ENCODE assay signal across 20 cellular contexts in the genomic region with DNA sequence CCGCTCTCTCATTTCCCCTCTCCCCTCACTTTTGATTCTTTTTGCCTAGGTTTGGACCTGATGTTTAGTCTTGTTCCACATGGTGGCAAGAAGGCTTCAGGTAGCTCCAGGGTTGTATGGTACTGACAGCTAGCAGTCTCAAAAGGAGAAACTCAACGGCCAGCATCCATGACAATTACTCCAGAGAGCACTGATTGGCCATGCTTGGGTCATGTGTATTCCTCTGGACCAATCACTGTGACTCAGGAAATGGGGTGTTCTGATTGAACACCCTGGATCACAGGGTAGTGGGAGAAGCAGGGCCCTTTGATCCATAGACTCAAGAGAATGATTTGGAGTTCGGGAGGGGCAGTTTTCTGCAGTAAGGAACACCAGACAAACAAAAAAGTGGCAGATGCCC. TPM values are rescaled to one million over a fixed set of nuclear protein-coding genes. Genes with fewer than 3 reads are reported as not detected.
A peak's percentile ranks its signal among the peaks of the same experiment; 100 is the strongest.
DNase-seq lines count a peak whose midpoint lies in the region; ATAC-seq and TF ChIP-seq lines count a peak whose summit lies in the region.
"Had no signal": no experiment of that assay in that cellular context is flagged by ENCODE, and none has a peak within 500 bp of the region (broad histone marks: within the 10 kb centered on the region; RNA-seq: fewer than 3 reads in every experiment).

No MANE protein-coding gene starts in this region.

- no peak overlapping the region for H4K12ac ChIP-seq in trophoblast cell (ENCODE audit: low read depth, low read length)

- no peaks in the 10 kb centered on the region for H3K9me3 ChIP-seq in trophoblast cell (ENCODE audit: insufficient read depth, low read depth, low read length)
- H3K9me3 ChIP-seq in lower lobe of right lung, result no peaks in the 10 kb centered on the region
- H3K9me3 ChIP-seq: BLaER1, Caco-2 had no signal

- no peak overlapping the region for H2BK12ac ChIP-seq in trophoblast cell (ENCODE audit: low read length)

- no peaks in the 10 kb centered on the region for H3K79me1 ChIP-seq in trophoblast cell (ENCODE audit: low read length)

- CTCF ChIA-PET in WTC11 (lab: Charles Lee), result no interaction called here

- ATAC-seq in WTC11 (peak; percentile 41), HG03378 (IDR thresholded peaks at IDR 0.05; ENCODE audit: unreplicated experiment) (no peak), lower lobe of right lung (no peak)
- ATAC-seq: CD8-positive, alpha-beta T cell; GM12878; GM23338; HCT116 had no signal

- H3K18ac ChIP-seq in trophoblast cell (ENCODE audit: low read length), result no peak overlapping the region

- H3K36me3 Mint-ChIP-seq in WTC11, result no peaks in the 10 kb centered on the region
- H3K36me3 Mint-ChIP-seq: CD8-positive, alpha-beta T cell had no signal

- H3K36me3 ChIP-seq in trophoblast cell (ENCODE audit: control insufficient read depth in 1 of 2, insufficient read depth in 2 of 2, low read length in 2 of 2) (no peaks in the 10 kb centered on the region), lower lobe of right lung (no peaks in the 10 kb centered on the region)
- H3K36me3 ChIP-seq: BLaER1 had no signal

- H4K91ac ChIP-seq in trophoblast cell (ENCODE audit: low read depth, low read length), result no peak overlapping the region

- H4K8ac ChIP-seq in trophoblast cell (ENCODE audit: low read depth, low read length), result no peak overlapping the region

- no peak for TF ChIP-seq RAD21 in Ishikawa (IDR thresholded peaks at IDR 0.05; ENCODE audit: low read depth)

- H3K9me3 Mint-ChIP-seq in WTC11, result peaks cover 3% of the 10 kb centered on the region; the same call in 1 of the 2 replicates
- H3K9me3 Mint-ChIP-seq: CD8-positive, alpha-beta T cell; GM23338; H9 had no signal

- DNase-seq in WTC11 (ENCODE audit: low spot score) (no peak), trophoblast cell (no peak), lower lobe of right lung (no peak)
- DNase-seq in activated CD4-positive, alpha-beta T cell treated with anti-CD3 and anti-CD28 coated beads for 4 hours, result no peak
- DNase-seq: Caco-2; CD4-positive, CD25-positive, alpha-beta regulatory T cell; CD8-positive, alpha-beta T cell; DMS153; DND-41; EL; GDM1; H9 had no signal

- TF ChIP-seq CTCF in WTC11 (IDR thresholded peaks at IDR 0.05) (no peak), lower lobe of right lung (IDR thresholded peaks at IDR 0.05) (no peak)

- H3K27me3 ChIP-seq in trophoblast cell (ENCODE audit: insufficient read depth, low read length), result no peaks in the 10 kb centered on the region
- H3K27me3 ChIP-seq in lower lobe of right lung (ENCODE audit: low read depth), result no peaks in the 10 kb centered on the region
- H3K27me3 ChIP-seq: BLaER1 had no signal

- no peak overlapping the region for H3K27ac ChIP-seq in trophoblast cell (ENCODE audit: low read depth, low read length)
- no peak overlapping the region for H3K27ac ChIP-seq in lower lobe of right lung
- H3K27ac ChIP-seq: BLaER1, C4-2B had no signal

- no peak overlapping the region for H3K4me2 ChIP-seq in trophoblast cell (ENCODE audit: low read length)
- H3K4me2 ChIP-seq: GM23338 had no signal

- H3K4me3 ChIP-seq in trophoblast cell (ENCODE audit: low read depth, low read length) (no peak overlapping the region), lower lobe of right lung (no peak overlapping the region)
- H3K4me3 ChIP-seq: BLaER1, GM12878, GM23338 had no signal

- H3K4me1 ChIP-seq in trophoblast cell (ENCODE audit: control insufficient read depth in 1 of 2, insufficient read depth in 2 of 2, low read length in 2 of 2) (peaks cover 2 to 4% of the 10 kb centered on the region in 2 experiments), lower lobe of right lung (peaks cover 8% of the 10 kb centered on the region)
- H3K4me1 ChIP-seq: Caco-2 had no signal

- H3K4me3 Mint-ChIP-seq in WTC11, result no peak overlapping the region
- H3K4me3 Mint-ChIP-seq: B cell; CD4-positive, CD25-positive, alpha-beta regulatory T cell; CD8-positive, alpha-beta T cell; GM23338; H9 had no signal

- no peak overlapping the region for H2AK5ac ChIP-seq in trophoblast cell (ENCODE audit: low read length)

- intact Hi-C loops in lower lobe of right lung (cut with DNase I), result no loop called here

- no peak for TF ChIP-seq EP300 in Ishikawa (IDR thresholded peaks at IDR 0.05; ENCODE audit: borderline replicate concordance)

- no CpG with 5 or more reads among the region's 3 CpGs for WGBS in trophoblast cell (ENCODE audit: extremely low coverage, insufficient coverage, insufficient read length)

- no peak overlapping the region for H3K9ac ChIP-seq in trophoblast cell (ENCODE audit: low read length)
- H3K9ac ChIP-seq: BLaER1 had no signal

- POLR2A ChIA-PET in WTC11 (lab: Charles Lee), result no interaction called here

- no peaks in the 10 kb centered on the region for H3K27me3 Mint-ChIP-seq in WTC11 (ENCODE audit: low read depth)

- H3K4ac ChIP-seq in trophoblast cell (ENCODE audit: low read depth, low read length), result no peak overlapping the region

- H3K27ac Mint-ChIP-seq in WTC11, result no peak overlapping the region
- H3K27ac Mint-ChIP-seq: B cell; CD8-positive, alpha-beta T cell; GM23338; H9 had no signal

- H3K23ac ChIP-seq in trophoblast cell (ENCODE audit: low read length), result no peak overlapping the region

- no peak overlapping the region for H3K14ac ChIP-seq in trophoblast cell (ENCODE audit: low read length)

- no peaks in the 10 kb centered on the region for H3K79me2 ChIP-seq in trophoblast cell (ENCODE audit: control insufficient read depth, insufficient read depth, low read length, poor library complexity)

- peaks cover 5% of the 10 kb centered on the region; the same call in 1 of the 2 replicates for H3K4me1 Mint-ChIP-seq in WTC11

- H2AFZ ChIP-seq in trophoblast cell (ENCODE audit: insufficient read depth, low read length, poor library complexity), result no peak overlapping the region
- H2AFZ ChIP-seq: GM23338 had no signal

- H2BK5ac ChIP-seq in trophoblast cell (ENCODE audit: low read depth, low read length, poor library complexity), result peak overlapping the region; percentile 21

- no peak overlapping the region for H2BK120ac ChIP-seq in trophoblast cell (ENCODE audit: insufficient read depth, low read length, poor library complexity)

TF ChIP-seq in Ishikawa, 13 proteins besides CTCF, POLR2A, EP300 and RAD21:
- peak; percentile 35; the same call in 1 of the 2 replicates for TF ChIP-seq USF1 (IDR thresholded peaks at IDR 0.05)
- no peak for TF ChIP-seq CREB1 (IDR thresholded peaks at IDR 0.05; ENCODE audit: low read depth)
- no peak for TF ChIP-seq ZBTB7A (IDR thresholded peaks at IDR 0.05; ENCODE audit: low read depth)

TF ChIP-seq in WTC11, 78 proteins besides CTCF, POLR2A, EP300 and RAD21:
- TF ChIP-seq MXD4 (CRISPR knock-in tag; IDR thresholded peaks at IDR 0.05; ENCODE audit: borderline replicate concordance) (no peak), NFYB (CRISPR knock-in tag; conservative IDR thresholded peaks at IDR 0.05; ENCODE audit: low read depth) (peak; percentile 67)
- TF ChIP-seq, protein P1, sequence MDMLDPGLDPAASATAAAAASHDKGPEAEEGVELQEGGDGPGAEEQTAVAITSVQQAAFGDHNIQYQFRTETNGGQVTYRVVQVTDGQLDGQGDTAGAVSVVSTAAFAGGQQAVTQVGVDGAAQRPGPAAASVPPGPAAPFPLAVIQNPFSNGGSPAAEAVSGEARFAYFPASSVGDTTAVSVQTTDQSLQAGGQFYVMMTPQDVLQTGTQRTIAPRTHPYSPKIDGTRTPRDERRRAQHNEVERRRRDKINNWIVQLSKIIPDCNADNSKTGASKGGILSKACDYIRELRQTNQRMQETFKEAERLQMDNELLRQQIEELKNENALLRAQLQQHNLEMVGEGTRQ (CRISPR knock-in tag; IDR thresholded peaks at IDR 0.05), result 0 out of 2 replicates have a peak, but pooled peaks have one; percentile 35

RNA-seq across cellular contexts. Expression of gene DYRK2, which starts 45.4 kb away (rescaled TPM):
- total RNA-seq in WTC11 (2021) (32.7 to 38.1 TPM (median 36.1 TPM) in 3 replicates), lower lobe of right lung (17.6 TPM)
- 17.2 TPM in 2 replicates for polyA plus RNA-seq in trophoblast cell (2013)
